In the genomic region with DNA sequence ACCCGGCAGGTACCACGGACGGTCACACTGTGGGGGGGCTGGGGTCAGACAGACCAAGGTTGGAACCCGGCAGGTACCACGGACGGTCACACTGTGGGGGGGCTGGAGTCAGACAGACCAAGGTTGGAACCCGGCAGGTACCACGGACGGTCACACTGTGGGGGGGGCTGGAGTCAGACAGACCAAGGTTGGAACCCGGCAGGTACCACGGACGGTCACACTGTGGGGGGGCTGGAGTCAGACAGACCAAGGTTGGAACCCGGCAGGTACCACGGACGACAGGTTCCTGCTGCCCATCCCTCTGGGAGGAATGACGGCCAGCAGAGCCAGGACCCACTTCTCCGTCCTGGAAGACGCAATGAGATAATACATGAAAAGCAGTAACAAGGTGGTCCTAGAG, we compare ENCODE assay signal across 8 cellular contexts. TPM values are rescaled to one million over a fixed set of nuclear protein-coding genes. Genes with fewer than 3 reads are reported as not detected.
A peak's percentile ranks its signal among the peaks of the same experiment; 100 is the strongest.
DNase-seq lines count a peak whose midpoint lies in the region; ATAC-seq and TF ChIP-seq lines count a peak whose summit lies in the region.
"Not testable (repeated sequence)": the region's sequence is repeated elsewhere in the genome, so short reads cannot be mapped to it uniquely, and the experiment has no call there.
"Had no signal": no experiment of that assay in that cellular context is flagged by ENCODE, and none has a peak within 500 bp of the region (broad histone marks: within the 10 kb centered on the region; RNA-seq: fewer than 3 reads in every experiment).

No MANE protein-coding gene starts in this region.

- H3K4me1 Mint-ChIP-seq in WTC11 = peaks cover 44% of the 10 kb centered on the region
- H3K4me1 Mint-ChIP-seq in neural progenitor cell = peaks cover 47% of the 10 kb centered on the region

- 93% methylated on average over 18 of the region's 18 CpGs for WGBS in mesenchymal stem cell
- WGBS in sigmoid colon, 2 donors = 88 to 95% methylated on average over 15 to 18 of the region's 18 CpGs

- TF ChIP-seq POLR2A in sigmoid colon (IDR thresholded peaks at IDR 0.05) = not testable (repeated sequence)

- H2BK12ac ChIP-seq in mesenchymal stem cell (ENCODE audit: low read length in 2 of 2) = peak overlapping the region; percentile 17 to 71

- not testable (repeated sequence) for H2AFZ ChIP-seq in mesenchymal stem cell (ENCODE audit: low read depth, low read length); neural progenitor cell (replicated peaks)

- H2BK120ac ChIP-seq in mesenchymal stem cell (ENCODE audit: low read depth, low read length) = not testable (repeated sequence)

- not testable (repeated sequence) for H3K36me3 Mint-ChIP-seq in WTC11
- H3K36me3 Mint-ChIP-seq in neural progenitor cell = peaks cover 28% of the 10 kb centered on the region

- CTCF ChIA-PET in WTC11 (lab: Charles Lee) = not testable (repeated sequence)

- H3K9me3 Mint-ChIP-seq in WTC11, neural progenitor cell: not testable (repeated sequence)

- ATAC-seq in WTC11 = not testable (repeated sequence)

- peaks cover 46% of the 10 kb centered on the region for H3F3A ChIP-seq in neural progenitor cell (ENCODE audit: low read depth)

- TF ChIP-seq CTCF in WTC11 (IDR thresholded peaks at IDR 0.05); cardiac muscle cell (IDR thresholded peaks at IDR 0.05; ENCODE audit: low read depth, low read length); neural progenitor cell (IDR thresholded peaks at IDR 0.05); sigmoid colon (IDR thresholded peaks at IDR 0.05): not testable (repeated sequence)

- H3K14ac ChIP-seq in mesenchymal stem cell (ENCODE audit: low read length in 2 of 2) = not testable (repeated sequence)

- H3K27me3 ChIP-seq in cardiac muscle cell, neural progenitor cell, sigmoid colon: not testable (repeated sequence)
- peaks cover 0 to 19% of the 10 kb centered on the region in 2 experiments for H3K27me3 ChIP-seq in mesenchymal stem cell (ENCODE audit: control insufficient read depth in 1 of 2, insufficient read depth in 1 of 2, low read length in 2 of 2)

- H2AK5ac ChIP-seq in mesenchymal stem cell (ENCODE audit: low read length, severe bottlenecking) = peak overlapping the region; percentile 99

- DNase-seq in H4 (ENCODE audit: low spot score) = peak; percentile 46
- DNase-seq in WTC11 (ENCODE audit: low spot score); cardiac muscle cell (ENCODE audit: low read depth in 1 of 2, low spot score in 1 of 2); mesenchymal stem cell; neural progenitor cell (ENCODE audit: low spot score); sigmoid colon: not testable (repeated sequence)
- DNase-seq in effector CD8-positive, alpha-beta T cell (lab: John Stamatoyannopoulos, UW) = peak; percentile 10

- H3K79me1 ChIP-seq in mesenchymal stem cell (replicated peaks; ENCODE audit: low read length, poor library complexity, severe bottlenecking) = not testable (repeated sequence)

- intact Hi-C loops in sigmoid colon (cut with DNase I) = loop anchor here (5.0 kb wide), 1 partner anchor 65 kb away; no protein-coding TSS in a partner anchor

- not testable (repeated sequence) for H2BK15ac ChIP-seq in mesenchymal stem cell (ENCODE audit: low read depth, poor library complexity, severe bottlenecking)

- not testable (repeated sequence) for H3K4me3 Mint-ChIP-seq in WTC11, neural progenitor cell

- not testable (repeated sequence) for H2BK5ac ChIP-seq in mesenchymal stem cell (ENCODE audit: low read depth, low read length, poor library complexity, severe bottlenecking)

- peak overlapping the region; percentile 52 to 73 for H3K18ac ChIP-seq in mesenchymal stem cell (ENCODE audit: low read depth in 1 of 2, low read length in 2 of 2)

- not testable (repeated sequence) for H3K4ac ChIP-seq in mesenchymal stem cell (ENCODE audit: low read depth in 1 of 2, low read length in 2 of 2)

- H4K20me1 ChIP-seq in neural progenitor cell (ENCODE audit: low read depth) = peaks cover 53% of the 10 kb centered on the region

- not testable (repeated sequence) for H3K9ac ChIP-seq in mesenchymal stem cell (ENCODE audit: low read length); neural progenitor cell

- not testable (repeated sequence) for H3K9me3 ChIP-seq in cardiac muscle cell (ENCODE audit: low read depth); mesenchymal stem cell (ENCODE audit: control insufficient read depth, low read length); neural progenitor cell (ENCODE audit: low read depth); sigmoid colon

- peaks cover 48% of the 10 kb centered on the region for H3K79me2 ChIP-seq in neural progenitor cell (ENCODE audit: low read depth)

- H3K23ac ChIP-seq in mesenchymal stem cell (ENCODE audit: low read length in 2 of 2) = not testable (repeated sequence)

- TF ChIP-seq EP300 in sigmoid colon (IDR thresholded peaks at IDR 0.05) = not testable (repeated sequence)

- H4K8ac ChIP-seq in mesenchymal stem cell (ENCODE audit: low read length) = peak overlapping the region; percentile 57

- POLR2A ChIA-PET in WTC11 (lab: Charles Lee) = not testable (repeated sequence)

- H3K27ac Mint-ChIP-seq in WTC11 (peak overlapping the region; percentile 95), neural progenitor cell (peak overlapping the region; percentile 69)

- H3K4me2 ChIP-seq in mesenchymal stem cell (ENCODE audit: low read length, poor library complexity, severe bottlenecking); neural progenitor cell: not testable (repeated sequence)

- H3K27ac ChIP-seq in cardiac muscle cell (peak overlapping the region; percentile 99), sigmoid colon (peak overlapping the region; percentile 25 to 93 (median 86))
- H3K27ac ChIP-seq in mesenchymal stem cell (ENCODE audit: low read length, poor library complexity, severe bottlenecking); neural progenitor cell: not testable (repeated sequence)

- H3K4me1 ChIP-seq in cardiac muscle cell (ENCODE audit: low read depth) (peaks cover 34% of the 10 kb centered on the region), mesenchymal stem cell (ENCODE audit: control insufficient read depth, insufficient read depth, low read depth, low read length) (peaks cover 40% of the 10 kb centered on the region), neural progenitor cell (peaks cover 17% of the 10 kb centered on the region), sigmoid colon (peaks cover 0 to 68% (median 53%) of the 10 kb centered on the region in 4 donors)

- H3K36me3 ChIP-seq in cardiac muscle cell; mesenchymal stem cell (ENCODE audit: control insufficient read depth in 1 of 2, insufficient read depth in 2 of 2, low read depth in 1 of 2, low read length in 2 of 2); neural progenitor cell; sigmoid colon: not testable (repeated sequence)

- not testable (repeated sequence) for H4K91ac ChIP-seq in mesenchymal stem cell (ENCODE audit: low read length)

- H3K27me3 Mint-ChIP-seq in WTC11 (ENCODE audit: low read depth) = not testable (repeated sequence)
- H3K27me3 Mint-ChIP-seq in neural progenitor cell (ENCODE audit: insufficient read depth, low read depth) = peaks cover 17% of the 10 kb centered on the region

- not testable (repeated sequence) for H3K4me3 ChIP-seq in cardiac muscle cell; mesenchymal stem cell (ENCODE audit: insufficient read depth in 1 of 2, low read depth in 1 of 2, low read length in 2 of 2); neural progenitor cell; sigmoid colon

RNA-seq across cellular contexts. Expression of a gene that starts 27.0 kb away (rescaled TPM):
- total RNA-seq in H4 (2014; rRNA removed; shearing (Covaris generic)) = 47.1 and 51.8 TPM in 2 replicates
- total RNA-seq in WTC11 (2021) (96.8 to 100 TPM (median 98.7 TPM) in 3 replicates), cardiac muscle cell (107 and 122 TPM in 2 replicates), neural progenitor cell (ENCODE audit: low replicate concordance) (35.9 and 69.4 TPM in 2 replicates), sigmoid colon (10 to 100 TPM; 50.4 to 75.9 (median 67.1) TPM)
- polyA plus RNA-seq in cardiac muscle cell (120 and 128 TPM in 2 replicates), sigmoid colon (10 to 100 TPM in 1 of 3 donors, 1 to 10 TPM in 2; 1.4 to 11.5 (median 8.4) TPM)
- polyA plus RNA-seq in mesenchymal stem cell (2013, experiment 1 of 2) = 83.3 TPM
- 82.4 TPM for polyA plus RNA-seq in mesenchymal stem cell (2013, experiment 2 of 2)
- polyA plus RNA-seq: CD14-positive monocyte had no signal

RNA-seq across cellular contexts. Expression of a gene that starts 44.3 kb away (rescaled TPM):
- 34.0 and 36.9 TPM in 2 replicates for total RNA-seq in H4 (2014; rRNA removed; shearing (Covaris generic))
- total RNA-seq in WTC11 (2021) (17.2 to 18.0 TPM (median 17.4 TPM) in 3 replicates), cardiac muscle cell (26.8 and 28.4 TPM in 2 replicates), neural progenitor cell (ENCODE audit: low replicate concordance) (11.7 and 15.7 TPM in 2 replicates), sigmoid colon (10 to 100 TPM in 3 of 4 donors, 1 to 10 TPM in 1; 8.0 to 13.6 (median 11.0) TPM)
- polyA plus RNA-seq in cardiac muscle cell (33.1 and 34.7 TPM in 2 replicates), sigmoid colon (1 to 10 TPM; 6.0 to 9.2 (median 8.1) TPM)
- polyA plus RNA-seq in mesenchymal stem cell (2013, experiment 1 of 2) = 14.9 TPM
- polyA plus RNA-seq in mesenchymal stem cell (2013, experiment 2 of 2) = 15.8 TPM
